In genomic region chr6:82151147-82151546, GRCh38 we compare ENCODE assay signal across 4 cellular contexts.
A peak's percentile ranks its signal among the peaks of the same experiment; 100 is the strongest.
DNase-seq lines count a peak whose midpoint lies in the region; ATAC-seq, FAIRE-seq and TF ChIP-seq lines count a peak whose summit lies in the region.
"Not testable (repeated sequence)": the region's sequence is repeated elsewhere in the genome, so short reads cannot be mapped to it uniquely, and the experiment has no call there.

No MANE protein-coding gene starts in this region.

- not testable (repeated sequence) for H3K18ac ChIP-seq in neuronal stem cell (ENCODE audit: low read length)

- not testable (repeated sequence) for H3K27ac ChIP-seq in K562 (ENCODE audit: extremely low read depth, low read depth, low read length); neuronal stem cell (replicated peaks; ENCODE audit: low read length)

- ATAC-seq in K562: peak; percentile 23; the same call in 1 of the 3 replicates

- WGBS in K562 (ENCODE audit: insufficient coverage, low coverage, missing lambda C conversion rate): 20% methylated on average over 8 of the region's 10 CpGs
- WGBS in neuronal stem cell (ENCODE audit: extremely low coverage in 2 of 2, insufficient read length in 2 of 2, insufficient replicate concordance in 1 of 2), 2 donors: no CpG with 5 or more reads among the region's 10 CpGs

- not testable (repeated sequence) for H4K20me1 ChIP-seq in K562 (replicated peaks; ENCODE audit: control insufficient read depth, insufficient read depth, low read length)

- POLR2A ChIA-PET in K562 (lab: Yijun Ruan, JAX): interaction anchor here (1.5 kb wide), 1 partner anchor 9 kb away, joined by 4 read pairs; no protein-coding TSS in a partner anchor

- H3K9me3 ChIP-seq in K562 (replicated peaks; ENCODE audit: control insufficient read depth, insufficient read depth, low read depth, low read length); neuronal stem cell (replicated peaks in 1 of 2; ENCODE audit: control insufficient read depth in 2 of 2, insufficient read depth in 1 of 2, low read depth in 1 of 2, low read length in 2 of 2): not testable (repeated sequence)

- H2AK5ac ChIP-seq in neuronal stem cell (ENCODE audit: low read depth, low read length): not testable (repeated sequence)

- not testable (repeated sequence) for H3K14ac ChIP-seq in neuronal stem cell (ENCODE audit: low read length)

- H3K27me3 ChIP-seq in K562 (ENCODE audit: control insufficient read depth in 2 of 2, insufficient read depth in 2 of 2, low read length in 2 of 2); neuronal stem cell (ENCODE audit: control insufficient read depth in 3 of 3, insufficient read depth in 3 of 3, low read depth in 1 of 3, low read length in 3 of 3): not testable (repeated sequence)

- not testable (repeated sequence) for TF ChIP-seq EP300 in K562 (IDR thresholded peaks at IDR 0.05; ENCODE audit: low read length)

- not testable (repeated sequence) for H3K23ac ChIP-seq in neuronal stem cell (ENCODE audit: low read depth, low read length, poor library complexity)

- TF ChIP-seq POLR2A in K562 (conservative IDR thresholded peaks at IDR 0.05): not testable (repeated sequence)

- in situ Hi-C loops in K562 (cut with MboI): not testable (repeated sequence)

- H3K4ac ChIP-seq in neuronal stem cell (ENCODE audit: low read length): not testable (repeated sequence)

- CTCF ChIA-PET in K562 (lab: Yijun Ruan, JAX; ENCODE audit: low intra/inter-chr PET ratio): not testable (repeated sequence)

- not testable (repeated sequence) for H3K4me3 ChIP-seq in K562; neuronal stem cell (ENCODE audit: low read length in 2 of 2)

- not testable (repeated sequence) for TF ChIP-seq CTCF in K562 (IDR thresholded peaks at IDR 0.05 in 2 of 3, conservative IDR thresholded peaks at IDR 0.05 in 1 of 3; ENCODE audit: insufficient read depth in 2 of 3, low read depth in 1 of 3, low read length in 3 of 3)

- BruUV-seq in K562 (replicated peaks; lab: Mats Ljungman, UMichigan): not testable (repeated sequence)

- not testable (repeated sequence) for H3K9me1 ChIP-seq in K562 (ENCODE audit: control insufficient read depth, insufficient read depth, low read length)

- not testable (repeated sequence) for H2BK15ac ChIP-seq in neuronal stem cell (ENCODE audit: low read length)

- H2AFZ ChIP-seq in K562 (ENCODE audit: low read depth, low read length) (peak overlapping the region; percentile 79; the same call in 1 of the 2 replicates), neuronal stem cell (ENCODE audit: low read length) (peak overlapping the region; percentile 51)

- H3K79me2 ChIP-seq in K562 (ENCODE audit: control insufficient read depth, insufficient read depth, low read length): not testable (repeated sequence)

- not testable (repeated sequence) for H2BK12ac ChIP-seq in neuronal stem cell (ENCODE audit: low read length)

- intact Hi-C loops in K562 (cut with micrococcal nuclease): not testable (repeated sequence)

- not testable (repeated sequence) for H3K4me1 ChIP-seq in K562 (replicated peaks in 1 of 2; ENCODE audit: control insufficient read depth in 2 of 2, insufficient read depth in 2 of 2, low read length in 2 of 2); neuronal stem cell (ENCODE audit: control insufficient read depth in 2 of 2, insufficient read depth in 1 of 2, low read depth in 1 of 2, low read length in 2 of 2)

- not testable (repeated sequence) for H4K8ac ChIP-seq in neuronal stem cell (ENCODE audit: low read depth, low read length)

- peak; percentile 0 for DNase-seq in DMS53 (lab: John Stamatoyannopoulos, UW)
- DNase-seq in NCI-H69 (lab: John Stamatoyannopoulos, UW): peak; percentile 29
- DNase-seq in K562 (ENCODE audit: extremely low read depth in 1 of 4, low spot score in 3 of 4): peak in 1 of 4 experiments; percentile 21
- DNase-seq in neuronal stem cell (ENCODE audit: low spot score): not testable (repeated sequence)

- FAIRE-seq in K562 (lab: Jason Lieb, UNC): not testable (repeated sequence)

- H3K36me3 ChIP-seq in K562 (ENCODE audit: control insufficient read depth, insufficient read depth, low read length); neuronal stem cell (replicated peaks in 1 of 2; ENCODE audit: control insufficient read depth in 2 of 2, insufficient read depth in 2 of 2, low read length in 2 of 2): not testable (repeated sequence)

- H3K79me1 ChIP-seq in neuronal stem cell (ENCODE audit: low read depth, low read length): not testable (repeated sequence)

- H3K9ac ChIP-seq in K562 (ENCODE audit: insufficient read depth in 1 of 2, low read depth in 2 of 2, low read length in 2 of 2); neuronal stem cell (ENCODE audit: low read depth, low read length, poor library complexity): not testable (repeated sequence)

- not testable (repeated sequence) for TF ChIP-seq RAD21 in K562 (CRISPR knock-in tag; conservative IDR thresholded peaks at IDR 0.05 in 1 of 2, IDR thresholded peaks at IDR 0.05 in 1 of 2)

- H4K91ac ChIP-seq in neuronal stem cell (ENCODE audit: low read depth, low read length, poor library complexity): not testable (repeated sequence)

- not testable (repeated sequence) for H2BK120ac ChIP-seq in neuronal stem cell (ENCODE audit: low read depth, low read length)

- H3K4me2 ChIP-seq in K562 (ENCODE audit: insufficient read depth, low read length): peak overlapping the region; percentile 46
- not testable (repeated sequence) for H3K4me2 ChIP-seq in neuronal stem cell (ENCODE audit: insufficient read depth, low read length, poor library complexity, severe bottlenecking)

- H2BK5ac ChIP-seq in neuronal stem cell (ENCODE audit: low read length): not testable (repeated sequence)

TF ChIP-seq in K562, 482 proteins besides CTCF, POLR2A, EP300 and RAD21:
- TF ChIP-seq POLR2G (IDR thresholded peaks at IDR 0.05; ENCODE audit: low read depth, low read length): 0 out of 2 replicates have a peak, but pooled peaks have one; percentile 26
- TF ChIP-seq FOXK2 (conservative IDR thresholded peaks at IDR 0.05 in 1 of 2, IDR thresholded peaks at IDR 0.05 in 1 of 2; ENCODE audit: low read depth in 2 of 2): peak in 1 of 2 experiments; percentile 62; a peak in 2 of 4 replicates
- peak in 2 of 3 experiments; percentile 42 to 69 for TF ChIP-seq YY1 (IDR thresholded peaks at IDR 0.05; ENCODE audit: borderline replicate concordance in 1 of 3, control insufficient read depth in 1 of 3, extremely low read depth in 1 of 3, insufficient read depth in 3 of 3, insufficient read length in 1 of 3, insufficient replicate concordance in 2 of 3, low read depth in 1 of 3, low read length in 2 of 3)
